9 cellular contexts compared by ENCODE assay signal in genomic region chr17:1577657-1578428, GRCh38. TPM values are rescaled to one million over a fixed set of nuclear protein-coding genes. Genes with fewer than 3 reads are reported as not detected.
DNase-seq lines count a peak whose midpoint lies in the region; ATAC-seq and TF ChIP-seq lines count a peak whose summit lies in the region.
"Had no signal": no experiment of that assay in that cellular context is flagged by ENCODE, and none has a peak within 500 bp of the region (broad histone marks: within the 10 kb centered on the region; RNA-seq: fewer than 3 reads in every experiment).

No MANE protein-coding gene starts in this region.

- peaks cover 15% of the 10 kb centered on the region for H3K4me1 Mint-ChIP-seq in osteocyte (ENCODE audit: unreplicated experiment)
- peaks cover 3% of the 10 kb centered on the region for H3K4me1 Mint-ChIP-seq in activated CD4-positive, alpha-beta T cell treated with anti-CD3 and anti-CD28 coated beads for 36 hours

- peak; percentile 15 for ATAC-seq in Right ventricle myocardium inferior
- ATAC-seq in activated CD4-positive, alpha-beta T cell treated with anti-CD3 and anti-CD28 coated beads for 36 hours = no peak

- H3K27ac Mint-ChIP-seq in osteocyte (ENCODE audit: unreplicated experiment) = peak overlapping the region; percentile 93
- no peak overlapping the region for H3K27ac Mint-ChIP-seq in activated CD4-positive, alpha-beta T cell treated with anti-CD3 and anti-CD28 coated beads for 36 hours

- H3K9me3 ChIP-seq in esophagus (ENCODE audit: control insufficient read depth in 2 of 2, insufficient read depth in 1 of 2, low read depth in 1 of 2, low read length in 1 of 2) = no peaks in the 10 kb centered on the region

- intact Hi-C loops in Right ventricle myocardium inferior (cut with DNase I) = no loop called here
- intact Hi-C loops in cardiac septum (cut with DNase I) = loop anchor here (5.0 to 10.0 kb wide), 3 partner anchors 139 to 297 kb away; no protein-coding TSS in a partner anchor
- intact Hi-C loops in activated CD4-positive, alpha-beta T cell treated with anti-CD3 and anti-CD28 coated beads for 36 hours (cut with DNase I, micrococcal nuclease) = no loop called here

- H3K36me3 Mint-ChIP-seq in osteocyte (ENCODE audit: unreplicated experiment) = no peaks in the 10 kb centered on the region
- H3K36me3 Mint-ChIP-seq in activated CD4-positive, alpha-beta T cell treated with anti-CD3 and anti-CD28 coated beads for 36 hours (ENCODE audit: low read depth) = no peaks in the 10 kb centered on the region

- no peak overlapping the region for H3K4me3 ChIP-seq in esophagus (ENCODE audit: low read depth in 1 of 2, low read length in 2 of 2)

- no peak overlapping the region for H3K4me3 Mint-ChIP-seq in osteocyte (ENCODE audit: unreplicated experiment)
- no peak overlapping the region for H3K4me3 Mint-ChIP-seq in activated CD4-positive, alpha-beta T cell treated with anti-CD3 and anti-CD28 coated beads for 36 hours

- H3K27me3 ChIP-seq in esophagus (ENCODE audit: control insufficient read depth in 1 of 2, insufficient read depth in 2 of 2, low read length in 2 of 2) = no peaks in the 10 kb centered on the region

- WGBS in esophagus, 2 donors = 82 to 85% methylated on average over 19 of the region's 19 CpGs

- no peaks in the 10 kb centered on the region for H3K9me3 Mint-ChIP-seq in osteocyte (ENCODE audit: unreplicated experiment)
- no peaks in the 10 kb centered on the region for H3K9me3 Mint-ChIP-seq in activated CD4-positive, alpha-beta T cell treated with anti-CD3 and anti-CD28 coated beads for 36 hours (ENCODE audit: low read depth)

- POLR2A ChIA-PET in activated CD4-positive, alpha-beta T cell treated with anti-CD3 and anti-CD28 coated beads for 36 hours (lab: Charles Lee) = no interaction called here

- no peak for TF ChIP-seq CTCF in osteocyte (IDR thresholded peaks at IDR 0.05)

- CTCF ChIA-PET in activated CD4-positive, alpha-beta T cell treated with anti-CD3 and anti-CD28 coated beads for 36 hours (lab: Charles Lee) = interaction anchor here (0.9 kb wide), 1 partner anchor 138 kb away, joined by 3 read pairs; no protein-coding TSS in a partner anchor

- H3K27me3 Mint-ChIP-seq in osteocyte (ENCODE audit: unreplicated experiment) = no peaks in the 10 kb centered on the region
- H3K27me3 Mint-ChIP-seq in activated CD4-positive, alpha-beta T cell treated with anti-CD3 and anti-CD28 coated beads for 36 hours = no peaks in the 10 kb centered on the region

- DNase-seq in Right ventricle myocardium inferior (ENCODE audit: missing footprints) (no peak), cardiac septum (ENCODE audit: low spot score) (no peak), osteocyte (ENCODE audit: extremely low spot score, unreplicated experiment) (no peak), mucosa of gallbladder (ENCODE audit: low spot score) (no peak), retina (no peak)
- no peak for DNase-seq in activated CD4-positive, alpha-beta T cell treated with anti-CD3 and anti-CD28 coated beads for 36 hours
- no peak for DNase-seq in stimulated activated CD4-positive, alpha-beta T cell treated with anti-CD3 and anti-CD28 coated beads, Interleukin-4, amount 100 ng/mL, for 1 hour
- DNase-seq: T-helper 2 cell had no signal

- H3K36me3 ChIP-seq in esophagus (ENCODE audit: control insufficient read depth in 2 of 2, insufficient read depth in 2 of 2, low read length in 1 of 2) = no peaks in the 10 kb centered on the region

- H3K27ac ChIP-seq in esophagus (ENCODE audit: low read depth in 2 of 2, low read length in 1 of 2) = peak overlapping the region; percentile 84 to 93

- peaks cover 11 to 25% of the 10 kb centered on the region in 2 donors for H3K4me1 ChIP-seq in esophagus (ENCODE audit: control insufficient read depth in 2 of 2, insufficient read depth in 2 of 2, low read length in 1 of 2)

RNA-seq across cellular contexts. Expression of gene PITPNA, which starts 15.3 kb away (rescaled TPM):
- total RNA-seq in Right ventricle myocardium inferior (52.9 TPM), cardiac septum (49.9 TPM), osteocyte (65.0 and 71.0 TPM in 2 replicates), mucosa of gallbladder (81.8 TPM)
- 10 to 100 TPM; 16.5 to 36.7 TPM for polyA plus RNA-seq in esophagus
- total RNA-seq in activated CD4-positive, alpha-beta T cell treated with anti-CD3 and anti-CD28 coated beads for 36 hours = 10 to 100 TPM; 43.8 to 44.0 TPM

RNA-seq across cellular contexts. Expression of gene SLC43A2, which starts 50.8 kb away (rescaled TPM):
- total RNA-seq in Right ventricle myocardium inferior (5.5 TPM), cardiac septum (4.8 TPM), osteocyte (4.7 and 7.3 TPM in 2 replicates), mucosa of gallbladder (27.0 TPM)
- 1 to 10 TPM; 2.1 to 2.2 TPM for polyA plus RNA-seq in esophagus
- total RNA-seq in activated CD4-positive, alpha-beta T cell treated with anti-CD3 and anti-CD28 coated beads for 36 hours = 1 to 10 TPM in 1 of 2 experiments, under 1 TPM in 1; 0.76 to 1.1 TPM
